15 cellular contexts compared by ENCODE assay signal in the genomic region with DNA sequence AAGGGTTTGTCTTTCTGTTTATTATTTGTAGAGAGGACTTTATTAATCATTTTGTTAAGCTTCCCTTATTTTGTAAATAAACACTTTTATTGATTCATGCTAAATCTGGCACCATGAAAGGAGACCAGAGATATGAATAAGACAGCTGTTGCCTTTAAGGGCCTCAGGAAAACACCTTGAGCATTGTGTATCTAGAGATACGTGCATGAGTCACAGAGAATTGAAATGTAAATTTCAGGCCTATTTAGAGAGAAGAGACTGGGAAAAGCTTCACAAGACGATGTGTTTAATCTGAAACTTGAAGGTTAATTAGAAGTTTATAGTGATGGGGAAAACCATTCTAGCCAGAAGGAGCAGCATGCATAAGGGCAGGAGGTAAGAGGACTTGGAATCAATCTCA. TPM values are rescaled to one million over a fixed set of nuclear protein-coding genes. Genes with fewer than 3 reads are reported as not detected.
DNase-seq lines count a peak whose midpoint lies in the region; ATAC-seq and TF ChIP-seq lines count a peak whose summit lies in the region.
"Had no signal": no experiment of that assay in that cellular context is flagged by ENCODE, and none has a peak within 500 bp of the region (broad histone marks: within the 10 kb centered on the region; RNA-seq: fewer than 3 reads in every experiment).

No MANE protein-coding gene starts in this region.

- WGBS in heart right ventricle, 2 donors = 78 to 85% methylated on average over 2 of the region's 2 CpGs

- TF ChIP-seq CTCF in epithelial cell of esophagus (IDR thresholded peaks at IDR 0.05; ENCODE audit: insufficient read depth, low read depth, low read length, missing control alignments) = no peak
- no peak for TF ChIP-seq CTCF in heart right ventricle (IDR thresholded peaks at IDR 0.05)

- no peak overlapping the region for H3K4me3 ChIP-seq in epithelial cell of esophagus (ENCODE audit: low read length)
- no peak overlapping the region for H3K4me3 ChIP-seq in heart right ventricle

- H3K27me3 ChIP-seq in heart right ventricle = no peaks in the 10 kb centered on the region

- peaks cover 0 to 68% (median 11%) of the 10 kb centered on the region in 9 donors for H3K36me3 ChIP-seq in heart right ventricle

- peaks cover 5 to 42% (median 34%) of the 10 kb centered on the region in 9 donors for H3K4me1 ChIP-seq in heart right ventricle

- intact Hi-C loops in heart right ventricle (cut with DNase I) = no loop called here

- ATAC-seq in GM18502 (IDR thresholded peaks at IDR 0.05; ENCODE audit: poor library complexity, unreplicated experiment) = peak; percentile 41
- ATAC-seq in GM21529 (IDR thresholded peaks at IDR 0.05; ENCODE audit: unreplicated experiment) = peak; percentile 40
- peak; percentile 38 for ATAC-seq in HG03439 (IDR thresholded peaks at IDR 0.05; ENCODE audit: unreplicated experiment)
- no peak for ATAC-seq in heart right ventricle
- ATAC-seq: stimulated activated naive CD8-positive, alpha-beta T cell treated with anti-CD3 and anti-CD28 coated beads, Interleukin-15, amount 100 ng/mL, for 72 hours had no signal

- H3K9me3 ChIP-seq in heart right ventricle = no peaks in the 10 kb centered on the region

- DNase-seq in epithelial cell of esophagus (ENCODE audit: low read depth) (peak; percentile 76), COR-L47 (lab: John Stamatoyannopoulos, UW) (no peak), SW 1271 (lab: John Stamatoyannopoulos, UW) (no peak), heart right ventricle (no peak), NCI-H446 treated with DMSO at 0.1 percent for 48 hours (lab: John Stamatoyannopoulos, UW) (no peak)
- DNase-seq: hypothalamus; MV-4-11; NCI-H82; SIG-M5; stimulated activated CD4-positive, alpha-beta T cell treated with anti-CD3 and anti-CD28 coated beads, Interleukin-1b, Interleukin-23, amount 100 ng/mL, for 48 hours; stimulated activated naive CD8-positive, alpha-beta T cell treated with anti-CD3 and anti-CD28 coated beads, Interleukin-15, amount 100 ng/mL, for 72 hours had no signal

- no peak overlapping the region for H3K27ac ChIP-seq in heart right ventricle

RNA-seq across cellular contexts. Expression of gene UTS2B, which starts 28.6 kb away (rescaled TPM):
- total RNA-seq in heart right ventricle = under 1 TPM in 5 of 10 donors, not detected in 5; 0.10 to 0.53 (median 0.43) TPM
- polyA plus RNA-seq in heart right ventricle = under 1 TPM; 0.16 to 0.22 TPM
- total RNA-seq: G401 had no signal

RNA-seq across cellular contexts. Expression of gene CCDC50, which starts 29.7 kb away (rescaled TPM):
- total RNA-seq in heart right ventricle = 10 to 100 TPM; 39.5 to 58.8 (median 51.2) TPM
- 10 to 100 TPM; 14.3 to 37.7 TPM for polyA plus RNA-seq in heart right ventricle

Comparison
In these comparisons a context has a peak if more than half of its experiments do, and no peak if none do; other contexts are left out.
1. ATAC-seq: peak in GM18502 (single experiment), GM21529 (single experiment) and HG03439 (single experiment); none in heart right ventricle (0 of 8).